ENCODE assay signal across 1 cellular context in genomic region chr21:33802458-33802857, GRCh38.
TF ChIP-seq lines count a peak whose summit lies in the region.

No MANE protein-coding gene starts in this region.

TF ChIP-seq in H1, 55 proteins besides CTCF, POLR2A, EP300 and RAD21 (continued from another document):
- TF ChIP-seq TAF7 (optimal IDR thresholded peaks at IDR 0.05; ENCODE audit: borderline replicate concordance, low read depth, low read length) = no peak
- TF ChIP-seq RBBP5 (IDR thresholded peaks at IDR 0.05; ENCODE audit: borderline replicate concordance, low read depth, low read length) = no peak
- no peak for TF ChIP-seq BRCA1 (IDR thresholded peaks at IDR 0.05; ENCODE audit: low read depth, low read length)
- no peak for TF ChIP-seq TEAD4 (IDR thresholded peaks at IDR 0.05; ENCODE audit: low read depth, low read length)
- no peak for TF ChIP-seq CHD7 (IDR thresholded peaks at IDR 0.05; ENCODE audit: insufficient replicate concordance, low read length)
- no peak for TF ChIP-seq KDM5A (IDR thresholded peaks at IDR 0.05; ENCODE audit: low read length)
- TF ChIP-seq CTBP2 (IDR thresholded peaks at IDR 0.05; ENCODE audit: borderline replicate concordance, insufficient read depth, insufficient read length, low read length) = no peak
- TF ChIP-seq USF2 (IDR thresholded peaks at IDR 0.05; ENCODE audit: low read length) = no peak
- no peak for TF ChIP-seq SP2 (IDR thresholded peaks at IDR 0.05; ENCODE audit: low read length)
- TF ChIP-seq TBP (IDR thresholded peaks at IDR 0.05; ENCODE audit: low read depth, low read length) = no peak
- TF ChIP-seq RFX5 (IDR thresholded peaks at IDR 0.05; ENCODE audit: borderline replicate concordance, low read depth, low read length) = no peak
- TF ChIP-seq CHD2 (IDR thresholded peaks at IDR 0.05; ENCODE audit: low read length) = no peak
